In genomic region chr14:58427289-58428010, GRCh38 we compare ENCODE assay signal across 8 cellular contexts. TPM values are rescaled to one million over a fixed set of nuclear protein-coding genes. Genes with fewer than 3 reads are reported as not detected.
A peak's percentile ranks its signal among the peaks of the same experiment; 100 is the strongest.
DNase-seq lines count a peak whose midpoint lies in the region; ATAC-seq lines count a peak whose summit lies in the region.

TSS of gene KIAA0586 (plus strand) at chr14:58427719. CDS start at chr14:58428265, 546 bp downstream.
TSS of gene TIMM9 (minus strand) at chr14:58427531. CDS start at chr14:58411945, 15,586 bp downstream.

- peak within 1 kb of the TSS; percentile 78 to 94 (median 89) for H3K4me3 ChIP-seq in BLaER1 treated with 17β-estradiol and CSF1 and Interleukin-3, amounts not matched to agents 10 nM and 100 nM

- DNase-seq in NCI-H748 (lab: John Stamatoyannopoulos, UW; ENCODE audit: unreplicated experiment) (peak; percentile 99), left lobe of liver (ENCODE audit: low spot score) (peak; percentile 95)
- peak; percentile 95 for DNase-seq in activated CD4-positive, alpha-beta T cell treated with anti-CD3 and anti-CD28 coated beads, Interleukin-2, amount 50 U/mL, for 1 hour
- DNase-seq in stimulated activated CD4-positive, alpha-beta T cell treated with anti-CD3 and anti-CD28 coated beads, Interleukin-2, amount 100 ng/mL, for 4 hours (ENCODE audit: low read depth): peak; percentile 93

- H3K4me2 ChIP-seq in BLaER1 treated with 17β-estradiol and CSF1 and Interleukin-3, amounts not matched to agents 10 nM and 100 nM: peak within 1 kb of the TSS; percentile 77 to 98 (median 86)

- H3K9me3 Mint-ChIP-seq in dendritic cell treated with granulocyte-macrophage colony-stimulating factor and Interleukin-4, amounts not matched to agents 40 ng/mL and 50 ng/mL, for 4 days: no peaks in the 10 kb centered on the region

- H3K27me3 ChIP-seq in BLaER1 treated with 17β-estradiol and CSF1 and Interleukin-3, amounts not matched to agents 10 nM and 100 nM: no peaks in the 10 kb centered on the region

- peaks cover 23 to 40% (median 33%) of the 10 kb centered on the region in 10 experiments for H3K4me1 ChIP-seq in BLaER1 treated with 17β-estradiol and CSF1 and Interleukin-3, amounts not matched to agents 10 nM and 100 nM

- H3K4me3 Mint-ChIP-seq in dendritic cell treated with granulocyte-macrophage colony-stimulating factor and Interleukin-4, amounts not matched to agents 40 ng/mL and 50 ng/mL, for 4 days: peak within 1 kb of the TSS; percentile 85

- peak within 1 kb of the TSS; percentile 93 to 99 (median 98) for H3K27ac ChIP-seq in BLaER1 treated with 17β-estradiol and CSF1 and Interleukin-3, amounts not matched to agents 10 nM and 100 nM

- H3K9ac ChIP-seq in BLaER1 treated with 17β-estradiol and CSF1 and Interleukin-3, amounts not matched to agents 10 nM and 100 nM: peak within 1 kb of the TSS; percentile 88 to 98 (median 96)

- no peaks in the 10 kb centered on the region for H3K9me3 ChIP-seq in BLaER1 treated with 17β-estradiol and CSF1 and Interleukin-3, amounts not matched to agents 10 nM and 100 nM (replicated peaks in 1 of 11)

- H3K27ac Mint-ChIP-seq in dendritic cell treated with granulocyte-macrophage colony-stimulating factor and Interleukin-4, amounts not matched to agents 40 ng/mL and 50 ng/mL, for 4 days: peak within 1 kb of the TSS; percentile 94

- H3K4me1 Mint-ChIP-seq in dendritic cell treated with granulocyte-macrophage colony-stimulating factor and Interleukin-4, amounts not matched to agents 40 ng/mL and 50 ng/mL, for 4 days (ENCODE audit: low read depth): peaks cover 10% of the 10 kb centered on the region

- ATAC-seq in GM19351 (IDR thresholded peaks at IDR 0.05; ENCODE audit: unreplicated experiment): peak; percentile 92
- peak; percentile 88 for ATAC-seq in HG03521 (IDR thresholded peaks at IDR 0.05; ENCODE audit: unreplicated experiment)
- peak; percentile 95 for ATAC-seq in left lobe of liver

- H4K20me1 ChIP-seq in BLaER1 treated with 17β-estradiol and CSF1 and Interleukin-3, amounts not matched to agents 10 nM and 100 nM: no peaks in the 10 kb centered on the region

- H3K36me3 ChIP-seq in BLaER1 treated with 17β-estradiol and CSF1 and Interleukin-3, amounts not matched to agents 10 nM and 100 nM: peaks cover 28 to 60% (median 43%) of the 10 kb centered on the region in 11 experiments

- H3K36me3 Mint-ChIP-seq in dendritic cell treated with granulocyte-macrophage colony-stimulating factor and Interleukin-4, amounts not matched to agents 40 ng/mL and 50 ng/mL, for 4 days (ENCODE audit: low read depth): peaks cover 38% of the 10 kb centered on the region

- intact Hi-C loops in dendritic cell treated with granulocyte-macrophage colony-stimulating factor and Interleukin-4, amounts not matched to agents 40 ng/mL and 50 ng/mL, for 4 days (cut with micrococcal nuclease): loop anchor here (1.0 to 10.0 kb wide), 5 partner anchors 31 to 1055 kb away; partner anchors contain the start of genes ARID4A, JKAMP, L3HYPDH and NAA30

- H3K27me3 Mint-ChIP-seq in dendritic cell treated with granulocyte-macrophage colony-stimulating factor and Interleukin-4, amounts not matched to agents 40 ng/mL and 50 ng/mL, for 4 days: no peaks in the 10 kb centered on the region

RNA-seq across cellular contexts. Expression of gene KIAA0586, which starts in this region (rescaled TPM):
- 5.6 TPM for total RNA-seq in left lobe of liver

RNA-seq across cellular contexts. Expression of gene TIMM9, which starts in this region (rescaled TPM):
- total RNA-seq in left lobe of liver: 8.7 TPM

Comparison
In these comparisons a context has a peak if more than half of its experiments do, and no peak if none do; other contexts are left out.
1. Peak in every context shown above with its lines: DNase-seq, ATAC-seq, H3K4me3 ChIP-seq and H3K27ac ChIP-seq.